Comparison of ENCODE assay signal across 22 cellular contexts in genomic region chr12:94588271-94588785, GRCh38.
DNase-seq lines count a peak whose midpoint lies in the region; ATAC-seq and TF ChIP-seq lines count a peak whose summit lies in the region.
"Had no signal": no experiment of that assay in that cellular context is flagged by ENCODE, and none has a peak within 500 bp of the region (broad histone marks: within the 10 kb centered on the region; RNA-seq: fewer than 3 reads in every experiment).

No MANE protein-coding gene starts in this region.

- H3K36me3 Mint-ChIP-seq in mesothelial cell of epicardium, result no peaks in the 10 kb centered on the region
- H3K36me3 Mint-ChIP-seq: activated naive CD4-positive, alpha-beta T cell treated with anti-CD3 and anti-CD28 coated beads, Interleukin-2, amount 10 ng/mL, durations not matched to agents 7 days and 5 days had no signal

- ATAC-seq in gastrocnemius medialis, result no peak
- no peak for ATAC-seq in GM19395 (IDR thresholded peaks at IDR 0.05; ENCODE audit: unreplicated experiment)
- ATAC-seq: activated CD4-positive, CD25-positive, alpha-beta regulatory T cell treated with anti-CD3 and anti-CD28 coated beads, Interleukin-2, amount 50 U/mL, for 24 hours; activated T-cell treated with anti-CD3 and anti-CD28 coated beads, Interleukin-2, amount 50 U/mL, for 4 hours; effector memory CD8-positive, alpha-beta T cell; HepG2; stimulated activated naive CD8-positive, alpha-beta T cell treated with anti-CD3 and anti-CD28 coated beads, Interleukin-15, Interleukin-2, amounts not matched to agents 100 U/mL and 50 U/mL, for 24 hours had no signal

- no peaks in the 10 kb centered on the region for H3K9me3 Mint-ChIP-seq in mesothelial cell of epicardium
- H3K9me3 Mint-ChIP-seq: activated naive CD4-positive, alpha-beta T cell treated with anti-CD3 and anti-CD28 coated beads, Interleukin-2, amount 10 ng/mL, durations not matched to agents 7 days and 5 days; activated T-cell treated with anti-CD3 and anti-CD28 coated beads, Interleukin-2, amount 50 U/mL, for 4 hours; effector memory CD8-positive, alpha-beta T cell; naive B cell had no signal

- intact Hi-C loops in dorsolateral prefrontal cortex (cut with DNase I), result no loop called here
- intact Hi-C loops in gastrocnemius medialis (cut with DNase I; ENCODE audit: low total_unique reads), result no loop called here

- no peak for TF ChIP-seq POLR2A in gastrocnemius medialis (IDR thresholded peaks at IDR 0.05)

- H3K27ac ChIP-seq in C4-2B (peak overlapping the region; percentile 27; the same call in 1 of the 2 replicates), dorsolateral prefrontal cortex (peak overlapping the region in 43 of 59 donors; percentile 0 to 87 (median 52)), gastrocnemius medialis (peak overlapping the region; percentile 57 to 71 (median 60))
- H3K27ac ChIP-seq: ascending aorta; BLaER1 treated with 17β-estradiol and CSF1 and Interleukin-3, amounts not matched to agents 10 nM and 100 nM had no signal

- peak overlapping the region; percentile 86 for H3K27ac Mint-ChIP-seq in mesothelial cell of epicardium
- H3K27ac Mint-ChIP-seq: activated naive CD4-positive, alpha-beta T cell treated with anti-CD3 and anti-CD28 coated beads, Interleukin-2, amount 10 ng/mL, durations not matched to agents 7 days and 5 days; effector memory CD8-positive, alpha-beta T cell; naive B cell had no signal

- no peaks in the 10 kb centered on the region for H3K36me3 ChIP-seq in gastrocnemius medialis
- H3K36me3 ChIP-seq: ascending aorta; BLaER1 treated with 17β-estradiol and CSF1 and Interleukin-3, amounts not matched to agents 10 nM and 100 nM had no signal

- no peaks in the 10 kb centered on the region for H3K27me3 Mint-ChIP-seq in mesothelial cell of epicardium (ENCODE audit: low read depth)
- H3K27me3 Mint-ChIP-seq: effector memory CD8-positive, alpha-beta T cell; naive B cell had no signal

- in situ Hi-C loops in gastrocnemius medialis (cut with MboI; ENCODE audit: low sequenced_read_pairs in 4 of 4), result no loop called here

- H3K4me1 Mint-ChIP-seq in mesothelial cell of epicardium, result peaks cover 35% of the 10 kb centered on the region
- H3K4me1 Mint-ChIP-seq: activated naive CD4-positive, alpha-beta T cell treated with anti-CD3 and anti-CD28 coated beads, Interleukin-2, amount 10 ng/mL, durations not matched to agents 7 days and 5 days had no signal

- H3K27me3 ChIP-seq in dorsolateral prefrontal cortex, result no peaks in the 10 kb centered on the region
- H3K27me3 ChIP-seq in gastrocnemius medialis, result no peaks in the 10 kb centered on the region
- H3K27me3 ChIP-seq: ascending aorta; BLaER1 treated with 17β-estradiol and CSF1 and Interleukin-3, amounts not matched to agents 10 nM and 100 nM had no signal

- H3K4me3 ChIP-seq in dorsolateral prefrontal cortex (peak overlapping the region in 2 of 59 donors; percentile 18 to 33), gastrocnemius medialis (no peak overlapping the region)
- H3K4me3 ChIP-seq: ascending aorta; BLaER1 treated with 17β-estradiol and CSF1 and Interleukin-3, amounts not matched to agents 10 nM and 100 nM had no signal

- H3K9me3 ChIP-seq in gastrocnemius medialis, result no peaks in the 10 kb centered on the region
- H3K9me3 ChIP-seq: ascending aorta had no signal

- peak overlapping the region; percentile 46 for H3K4me3 Mint-ChIP-seq in mesothelial cell of epicardium
- H3K4me3 Mint-ChIP-seq: activated naive CD4-positive, alpha-beta T cell treated with anti-CD3 and anti-CD28 coated beads, Interleukin-2, amount 10 ng/mL, durations not matched to agents 7 days and 5 days; activated T-cell treated with anti-CD3 and anti-CD28 coated beads, Interleukin-2, amount 50 U/mL, for 4 hours; effector memory CD8-positive, alpha-beta T cell; naive B cell had no signal

- TF ChIP-seq CTCF in C4-2B (conservative IDR thresholded peaks at IDR 0.05), result no peak
- no peak for TF ChIP-seq CTCF in dorsolateral prefrontal cortex (IDR thresholded peaks at IDR 0.05 in 54 of 56, conservative IDR thresholded peaks at IDR 0.05 in 2 of 56; ENCODE audit: low read depth in 1 of 56, partially characterized antibody in 56 of 56)
- no peak for TF ChIP-seq CTCF in mesothelial cell of epicardium (IDR thresholded peaks at IDR 0.05; ENCODE audit: unreplicated experiment)
- no peak for TF ChIP-seq CTCF in gastrocnemius medialis (IDR thresholded peaks at IDR 0.05 in 4 of 5, conservative IDR thresholded peaks at IDR 0.05 in 1 of 5)

- H3K4me1 ChIP-seq in gastrocnemius medialis, result peaks cover 31 to 60% of the 10 kb centered on the region in 2 donors
- H3K4me1 ChIP-seq: ascending aorta had no signal

- DNase-seq in dorsolateral prefrontal cortex (no peak), mesothelial cell of epicardium (ENCODE audit: low spot score in 2 of 2, unreplicated experiment in 2 of 2) (no peak), gastrocnemius medialis (no peak), NCI-H128 (lab: John Stamatoyannopoulos, UW; ENCODE audit: unreplicated experiment) (no peak), NAMALWA (ENCODE audit: low spot score) (no peak)
- no peak for DNase-seq in central memory CD4-positive, alpha-beta T cell
- DNase-seq: activated naive CD4-positive, alpha-beta T cell treated with anti-CD3 and anti-CD28 coated beads, Interleukin-2, amount 10 ng/mL, durations not matched to agents 7 days and 5 days; activated T-cell treated with anti-CD3 and anti-CD28 coated beads, Interleukin-2, amount 50 U/mL, for 4 hours; Calu3; effector memory CD8-positive, alpha-beta T cell; glutamatergic neuron; naive B cell; NCI-H1105 treated with DMSO at 0.1 percent for 48 hours; NK-92 treated with Interleukin-12 subunit alpha and Interleukin-12 subunit beta, amount 100 ng/mL, for 24 hours; posterior cingulate gyrus; stimulated activated naive CD8-positive, alpha-beta T cell treated with anti-CD3 and anti-CD28 coated beads, Interleukin-15, Interleukin-2, amounts not matched to agents 100 U/mL and 50 U/mL, for 24 hours had no signal
